Comparison of ENCODE assay signal across 9 cellular contexts in genomic region chrX:79138658-79139241, GRCh38. TPM values are rescaled to one million over a fixed set of nuclear protein-coding genes. Genes with fewer than 3 reads are reported as not detected.
DNase-seq lines count a peak whose midpoint lies in the region; ATAC-seq and TF ChIP-seq lines count a peak whose summit lies in the region.
"Had no signal": no experiment of that assay in that cellular context is flagged by ENCODE, and none has a peak within 500 bp of the region (broad histone marks: within the 10 kb centered on the region; RNA-seq: fewer than 3 reads in every experiment).

No MANE protein-coding gene starts in this region.

- H3K9me3 ChIP-seq in osteoblast (ENCODE audit: low read depth, low read length) (no peaks in the 10 kb centered on the region), PC-3 (ENCODE audit: low read length) (no peaks in the 10 kb centered on the region)
- H3K9me3 ChIP-seq: right atrium auricular region had no signal

- H4K20me1 ChIP-seq in osteoblast (ENCODE audit: insufficient read depth, low read length) (no peaks in the 10 kb centered on the region), PC-3 (ENCODE audit: low read length) (no peaks in the 10 kb centered on the region)

- H3K4me1 ChIP-seq in osteoblast (ENCODE audit: insufficient read depth, low read length), result no peaks in the 10 kb centered on the region
- H3K4me1 ChIP-seq in PC-3 (ENCODE audit: insufficient read depth, low read length), result no peaks in the 10 kb centered on the region
- H3K4me1 ChIP-seq: right atrium auricular region had no signal

- no peak overlapping the region for H2AFZ ChIP-seq in osteoblast (ENCODE audit: low read length)
- no peak overlapping the region for H2AFZ ChIP-seq in PC-3 (ENCODE audit: low read length)

- H3K27ac ChIP-seq in osteoblast (ENCODE audit: low read depth, low read length), result no peak overlapping the region
- no peak overlapping the region for H3K27ac ChIP-seq in PC-3 (ENCODE audit: low read length)
- H3K27ac ChIP-seq: right atrium auricular region had no signal

- H3K4me3 Mint-ChIP-seq in activated CD4-positive, alpha-beta memory T cell treated with anti-CD3 and anti-CD28 coated beads, Interleukin-2, amount 10 ng/mL, durations not matched to agents 7 days and 5 days, result peak overlapping the region; percentile 21

- peak; percentile 92 for ATAC-seq in GM19467 (IDR thresholded peaks at IDR 0.05; ENCODE audit: unreplicated experiment)
- peak; percentile 95 for ATAC-seq in HG03432 (IDR thresholded peaks at IDR 0.05; ENCODE audit: unreplicated experiment)
- ATAC-seq in PC-3, result no peak

- no peaks in the 10 kb centered on the region for H3K36me3 ChIP-seq in osteoblast (ENCODE audit: insufficient read depth, low read length)
- H3K36me3 ChIP-seq in PC-3 (ENCODE audit: low read depth, low read length), result no peaks in the 10 kb centered on the region
- H3K36me3 ChIP-seq: right atrium auricular region had no signal

- H3K4me2 ChIP-seq in osteoblast (ENCODE audit: insufficient read depth, low read length) (no peak overlapping the region), PC-3 (ENCODE audit: low read length) (no peak overlapping the region)

- no peaks in the 10 kb centered on the region for H3K9me2 ChIP-seq in PC-3 (replicated peaks; ENCODE audit: low read length)

- H3K9me3 Mint-ChIP-seq in activated CD4-positive, alpha-beta memory T cell treated with anti-CD3 and anti-CD28 coated beads, Interleukin-2, amount 10 ng/mL, durations not matched to agents 7 days and 5 days, result no peaks in the 10 kb centered on the region

- TF ChIP-seq CTCF in osteoblast (IDR thresholded peaks at IDR 0.05; ENCODE audit: extremely low read depth, low read depth, low read length) (no peak), PC-3 (conservative IDR thresholded peaks at IDR 0.05; ENCODE audit: low read depth, low read length) (no peak)

- peak; percentile 85 for DNase-seq in GF-D8 (lab: John Stamatoyannopoulos, UW)
- DNase-seq in activated CD4-positive, alpha-beta memory T cell treated with anti-CD3 and anti-CD28 coated beads, Interleukin-2, amount 10 ng/mL, durations not matched to agents 7 days and 5 days, result no peak
- no peak for DNase-seq in H4 (ENCODE audit: low spot score)
- DNase-seq in osteoblast (ENCODE audit: insufficient read length, low spot score, missing footprints), result no peak
- no peak for DNase-seq in PC-3
- no peak for DNase-seq in NCI-H345 (lab: John Stamatoyannopoulos, UW)

- no peaks in the 10 kb centered on the region for H3K36me3 Mint-ChIP-seq in activated CD4-positive, alpha-beta memory T cell treated with anti-CD3 and anti-CD28 coated beads, Interleukin-2, amount 10 ng/mL, durations not matched to agents 7 days and 5 days (ENCODE audit: low read depth)

- no peaks in the 10 kb centered on the region for H3K27me3 Mint-ChIP-seq in activated CD4-positive, alpha-beta memory T cell treated with anti-CD3 and anti-CD28 coated beads, Interleukin-2, amount 10 ng/mL, durations not matched to agents 7 days and 5 days

- peak overlapping the region; percentile 72 for H3K27ac Mint-ChIP-seq in activated CD4-positive, alpha-beta memory T cell treated with anti-CD3 and anti-CD28 coated beads, Interleukin-2, amount 10 ng/mL, durations not matched to agents 7 days and 5 days

- no peaks in the 10 kb centered on the region for H3F3A ChIP-seq in PC-3 (ENCODE audit: low read length, unreplicated experiment)

- POLR2A ChIA-PET in activated CD4-positive, alpha-beta memory T cell treated with anti-CD3 and anti-CD28 coated beads, Interleukin-2, amount 10 ng/mL, durations not matched to agents 7 days and 5 days (lab: Charles Lee), result interaction anchor here (0.7 kb wide), 1 partner anchor 9 kb away, joined by 4 read pairs; no protein-coding TSS in a partner anchor
- POLR2A ChIA-PET in PC-3 (lab: Charles Lee; ENCODE audit: unreplicated experiment), result no interaction called here

- CTCF ChIA-PET in activated CD4-positive, alpha-beta memory T cell treated with anti-CD3 and anti-CD28 coated beads, Interleukin-2, amount 10 ng/mL, durations not matched to agents 7 days and 5 days (lab: Charles Lee), result no interaction called here
- CTCF ChIA-PET in PC-3 (lab: Charles Lee), result no interaction called here

- intact Hi-C loops in PC-3 (cut with micrococcal nuclease), result no loop called here

- no peak overlapping the region for H3K4me3 ChIP-seq in osteoblast (ENCODE audit: insufficient read depth, low read length)
- H3K4me3 ChIP-seq in PC-3 (ENCODE audit: low read length), result no peak overlapping the region
- H3K4me3 ChIP-seq: right atrium auricular region had no signal

- no peak overlapping the region for H3K9ac ChIP-seq in PC-3 (ENCODE audit: low read length)

- H3K27me3 ChIP-seq in osteoblast (ENCODE audit: insufficient read depth, low read length), result no peaks in the 10 kb centered on the region
- no peaks in the 10 kb centered on the region for H3K27me3 ChIP-seq in PC-3 (ENCODE audit: low read length)
- H3K27me3 ChIP-seq: right atrium auricular region had no signal

- H3K4me1 Mint-ChIP-seq in activated CD4-positive, alpha-beta memory T cell treated with anti-CD3 and anti-CD28 coated beads, Interleukin-2, amount 10 ng/mL, durations not matched to agents 7 days and 5 days, result peaks cover 44% of the 10 kb centered on the region

- BruUV-seq in PC-3 (replicated peaks; lab: Mats Ljungman, UMichigan), result no TSS peak

- H3K79me2 ChIP-seq in osteoblast (ENCODE audit: insufficient read depth, low read length) (no peaks in the 10 kb centered on the region), PC-3 (ENCODE audit: low read length) (no peaks in the 10 kb centered on the region)

RNA-seq across cellular contexts. Expression of gene GPR174, which starts 5.7 kb away (rescaled TPM):
- 10 to 100 TPM; 27.0 to 29.0 TPM for total RNA-seq in activated CD4-positive, alpha-beta memory T cell treated with anti-CD3 and anti-CD28 coated beads, Interleukin-2, amount 10 ng/mL, durations not matched to agents 7 days and 5 days
- 0.06 TPM in 1 of 2 replicates, not detected in the other for total RNA-seq in H4 (2014; rRNA removed; shearing (Covaris generic))
- total RNA-seq in osteoblast (not detected in 2 replicates), PC-3 (2014; rRNA removed) (not detected in 2 replicates)

Comparison
In these comparisons a context has a peak if more than half of its experiments do, and no peak if none do; other contexts are left out.
1. RNA of gene GPR174, which starts 5.7 kb away (total RNA-seq): 27.0 to 29.0 TPM in activated CD4-positive, alpha-beta memory T cell treated with anti-CD3 and anti-CD28 coated beads, Interleukin-2, amount 10 ng/mL, durations not matched to agents 7 days and 5 days; 0.06 TPM in H4, not detected in osteoblast and not detected in PC-3; every median in the first group is over 10 times any median in the second.